Comparison of ENCODE assay signal across 8 cellular contexts in genomic region chr13:25286308-25286968, GRCh38.
DNase-seq lines count a peak whose midpoint lies in the region; TF ChIP-seq lines count a peak whose summit lies in the region.

No MANE protein-coding gene starts in this region.

- TF ChIP-seq CTCF in HFF-Myc (IDR thresholded peaks at IDR 0.05; ENCODE audit: low read depth, low read length, missing control alignments): no peak
- no peak for TF ChIP-seq CTCF in foreskin fibroblast (IDR thresholded peaks at IDR 0.05; ENCODE audit: low read depth, low read length)
- no peak for TF ChIP-seq CTCF in nephron (IDR thresholded peaks at IDR 0.05; ENCODE audit: unreplicated experiment in 3 of 3)

- H3K4me3 ChIP-seq in HFF-Myc (replicated peaks; ENCODE audit: low read depth, low read length) (peak overlapping the region; percentile 94), foreskin fibroblast (ENCODE audit: low read depth in 1 of 2, low read length in 2 of 2) (peak overlapping the region; percentile 74)

- peaks cover 17% of the 10 kb centered on the region for H3K4me1 Mint-ChIP-seq in nephron

- peak; percentile 17 for DNase-seq in NCI-H345 (lab: John Stamatoyannopoulos, UW)
- DNase-seq in NCI-H345 treated with DMSO at 0.1 percent for 48 hours (lab: John Stamatoyannopoulos, UW; ENCODE audit: unreplicated experiment): no peak
- no peak for DNase-seq in HFF-Myc (ENCODE audit: extremely low read depth, low read depth)
- DNase-seq in NCI-H748 (lab: John Stamatoyannopoulos, UW; ENCODE audit: unreplicated experiment): peak; percentile 74
- DNase-seq in activated effector memory CD4-positive, alpha-beta T cell treated with Interleukin-2 at 50 U/mL for 16 hours: peak; percentile 5
- peak; percentile 29 to 64 for DNase-seq in foreskin fibroblast
- no peak for DNase-seq in NCI-H187 (lab: John Stamatoyannopoulos, UW)

- peaks cover 3% of the 10 kb centered on the region for H3K27me3 Mint-ChIP-seq in nephron (ENCODE audit: low read depth)

- H3K36me3 Mint-ChIP-seq in nephron (ENCODE audit: low read depth): no peaks in the 10 kb centered on the region

- peak overlapping the region; percentile 88 to 93 (median 92) for H3K27ac Mint-ChIP-seq in nephron

- no peaks in the 10 kb centered on the region for H3K9me3 Mint-ChIP-seq in nephron

- H3K4me3 Mint-ChIP-seq in nephron: peak overlapping the region; percentile 97 to 98 (median 97)

Comparison
In these comparisons a context has a peak if more than half of its experiments do, and no peak if none do; other contexts are left out.
1. DNase-seq: peak in NCI-H345 (single experiment), NCI-H748 (single experiment), activated effector memory CD4-positive, alpha-beta T cell treated with Interleukin-2 at 50 U/mL for 16 hours (single experiment) and foreskin fibroblast (2 of 2); none in NCI-H345 treated with DMSO at 0.1 percent for 48 hours (single experiment), HFF-Myc (single experiment) and NCI-H187 (0 of 2).